Comparison of ENCODE assay signal across 27 cellular contexts in the genomic region with DNA sequence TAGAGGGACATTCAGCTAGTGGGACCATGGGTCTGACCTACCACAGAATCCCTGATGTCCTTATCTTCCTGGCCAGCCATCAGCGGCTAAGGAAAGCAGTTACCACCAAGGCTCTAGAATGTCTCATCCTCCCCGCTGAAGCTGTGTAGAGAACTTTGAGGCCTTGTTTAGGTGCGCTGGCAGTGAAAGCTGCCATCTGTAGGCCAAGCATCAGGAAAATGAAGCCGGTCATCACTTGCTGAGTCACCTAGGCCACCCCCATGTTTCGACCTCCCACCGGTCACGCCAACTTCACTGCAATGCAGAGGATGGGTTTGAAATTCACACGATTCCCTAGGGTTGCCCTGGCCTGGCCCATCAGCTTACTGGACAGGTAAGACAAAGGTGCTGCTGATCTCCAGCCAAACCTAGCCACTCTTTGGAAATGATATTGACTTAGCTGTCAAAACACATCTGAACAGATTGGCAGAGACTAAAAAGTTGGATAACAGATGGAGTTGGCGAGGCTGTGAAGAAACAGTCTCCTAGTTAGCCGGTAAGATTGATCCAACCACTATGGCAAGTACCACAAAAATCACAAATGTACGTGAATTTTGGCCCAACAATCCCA. TPM values are rescaled to one million over a fixed set of nuclear protein-coding genes. Genes with fewer than 3 reads are reported as not detected.
"Had no signal": no experiment of that assay in that cellular context is flagged by ENCODE, and none has a peak within 500 bp of the region (broad histone marks: within the 10 kb centered on the region; RNA-seq: fewer than 3 reads in every experiment).

No MANE protein-coding gene starts in this region.

- FAIRE-seq: bronchial epithelial cell had no signal

- H3K9ac ChIP-seq: SK-N-SH had no signal

- DNase-seq: activated B cell treated with CpG ODN at 0.5 μM for 24 hours; activated CD4-positive, alpha-beta T cell treated with anti-CD3 and anti-CD28 coated beads for 1 hour; activated CD4-positive, alpha-beta T cell treated with anti-CD3 and anti-CD28 coated beads, Interleukin-2, amount 10 ng/mL, durations not matched to agents 24 days and 14 days; activated CD4-positive, alpha-beta T cell treated with anti-CD3 and anti-CD28 coated beads, Interleukin-2, amount 50 U/mL, for 48 hours; activated CD8-positive, alpha-beta memory T cell treated with anti-CD3 and anti-CD28 coated beads, Interleukin-2, amount 10 ng/mL, durations not matched to agents 7 days and 5 days; activated effector memory CD4-positive, alpha-beta T cell treated with Interleukin-2 at 50 U/mL for 16 hours; activated naive CD4-positive, alpha-beta T cell; activated T-cell treated with anti-CD3 and anti-CD28 coated beads, Interleukin-2, amount 50 U/mL, for 24 hours; aorta; IMR-90; KG1; NCI-H1092 treated with DMSO at 0.1 percent for 48 hours; NCI-H1417 treated with DMSO at 0.1 percent for 48 hours; NCI-H1694; NCI-H2029; NCI-H446; NCI-H524; NK-92 treated with Interleukin-12 subunit alpha and Interleukin-12 subunit beta, amount 100 ng/mL, for 24 hours; OCI-M1; RPMI8226; SK-N-SH; SW 1271 had no signal

- H3K9me3 ChIP-seq: SK-N-SH had no signal

RNA-seq across cellular contexts. Expression of gene NOS1, which starts 52.0 kb away (rescaled TPM):
- total RNA-seq: activated B cell treated with CpG ODN at 0.5 μM for 24 hours; activated CD4-positive, alpha-beta T cell treated with anti-CD3 and anti-CD28 coated beads, Interleukin-2, amount 10 ng/mL, durations not matched to agents 24 days and 14 days; activated CD8-positive, alpha-beta memory T cell treated with anti-CD3 and anti-CD28 coated beads, Interleukin-2, amount 10 ng/mL, durations not matched to agents 7 days and 5 days; activated T-helper 1 cell treated with anti-CD3 and anti-CD28 coated beads, Interleukin-12 subunit alpha, Interleukin-12 subunit beta, Interleukin-2, Interleukin-4 antibody, amounts not matched to agents 30 ng/mL and 10 ng/mL and 1 ng/mL, durations not matched to agents 14 hours and 24 hours and 36 hours; IMR-90; LHCN-M2; MCF 10A; T-helper 1 cell treated with Interleukin-12 subunit alpha and Interleukin-12 subunit beta and Interleukin-4 antibody, amounts not matched to agents 30 ng/mL and 1 ng/mL, for 36 hours had no signal
